22 cellular contexts compared by ENCODE assay signal in the genomic region with DNA sequence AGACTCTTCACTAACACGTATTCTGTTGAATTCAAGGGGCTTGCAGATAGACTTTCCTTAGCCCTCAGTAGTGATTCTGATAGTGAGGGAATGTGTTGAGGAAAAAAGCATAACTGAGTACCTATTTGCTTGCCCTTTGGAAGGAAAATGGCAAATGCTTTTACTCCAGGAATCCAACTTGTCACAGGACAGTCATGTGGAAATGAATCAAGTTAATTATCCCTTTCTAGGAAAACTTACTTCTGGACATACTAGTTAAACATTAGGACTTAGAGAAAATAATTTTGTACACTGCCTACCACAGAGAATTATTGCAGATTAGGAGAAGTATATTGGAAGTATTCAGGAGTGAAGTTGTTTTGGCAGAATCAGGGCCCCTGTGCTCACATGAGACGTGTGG.
"Had no signal": no experiment of that assay in that cellular context is flagged by ENCODE, and none has a peak within 500 bp of the region (broad histone marks: within the 10 kb centered on the region; RNA-seq: fewer than 3 reads in every experiment).

No MANE protein-coding gene starts in this region.

- ATAC-seq: foreskin keratinocyte; lower lobe of right lung; naive thymus-derived CD4-positive, alpha-beta T cell; right lobe of liver; stimulated activated effector memory CD8-positive, alpha-beta T cell treated with anti-CD3 and anti-CD28 coated beads, Interleukin-12 subunit alpha, Interleukin-12 subunit beta, amount 100 ng/mL, for 72 hours; stimulated activated naive CD8-positive, alpha-beta T cell treated with anti-CD3 and anti-CD28 coated beads, Interleukin-15, Interleukin-2, amounts not matched to agents 100 U/mL and 50 U/mL, for 24 hours had no signal

- H3K9me3 ChIP-seq: left ventricle myocardium inferior, lower lobe of right lung, ovary, right lobe of liver, suprapubic skin, thyroid gland had no signal

- H3K27ac Mint-ChIP-seq: dendritic cell treated with granulocyte-macrophage colony-stimulating factor and Interleukin-4, amounts not matched to agents 40 ng/mL and 50 ng/mL, for 4 days; memory B cell; naive thymus-derived CD4-positive, alpha-beta T cell; progenitor cell of endocrine pancreas; stimulated activated effector memory CD8-positive, alpha-beta T cell treated with anti-CD3 and anti-CD28 coated beads, Interleukin-12 subunit alpha, Interleukin-12 subunit beta, amount 100 ng/mL, for 72 hours; type B pancreatic cell had no signal

- DNase-seq: cerebellar nuclear complex; erythroblast; foreskin keratinocyte; head of caudate nucleus; left ventricle myocardium inferior; lower lobe of right lung; midbrain; naive thymus-derived CD4-positive, alpha-beta T cell; nucleus accumbens; ovary; right lobe of liver; stimulated activated CD4-positive, alpha-beta T cell treated with anti-CD3 and anti-CD28 coated beads, Interleukin-4, amount 100 ng/mL, for 1 hour; stimulated activated CD8-positive, alpha-beta memory T cell treated with anti-CD3 and anti-CD28 coated beads, Interleukin-4, amount 100 ng/mL, for 48 hours; stimulated activated naive CD8-positive, alpha-beta T cell treated with anti-CD3 and anti-CD28 coated beads, Interleukin-15, Interleukin-2, amounts not matched to agents 100 U/mL and 50 U/mL, for 24 hours; thyroid gland had no signal

- H3K27me3 ChIP-seq: foreskin keratinocyte, hepatocyte, ovary, right lobe of liver, suprapubic skin, thyroid gland had no signal

- H3K9me3 Mint-ChIP-seq: dendritic cell treated with granulocyte-macrophage colony-stimulating factor and Interleukin-4, amounts not matched to agents 40 ng/mL and 50 ng/mL, for 4 days; memory B cell; type B pancreatic cell had no signal

- H3K27me3 Mint-ChIP-seq: dendritic cell treated with granulocyte-macrophage colony-stimulating factor and Interleukin-4, amounts not matched to agents 40 ng/mL and 50 ng/mL, for 4 days; memory B cell; naive thymus-derived CD4-positive, alpha-beta T cell; progenitor cell of endocrine pancreas had no signal

- H3K4me1 ChIP-seq: left ventricle myocardium inferior, lower lobe of right lung, right lobe of liver, suprapubic skin, thyroid gland had no signal

- H3K4me3 Mint-ChIP-seq: dendritic cell treated with granulocyte-macrophage colony-stimulating factor and Interleukin-4, amounts not matched to agents 40 ng/mL and 50 ng/mL, for 4 days; memory B cell; naive thymus-derived CD4-positive, alpha-beta T cell; stimulated activated effector memory CD8-positive, alpha-beta T cell treated with anti-CD3 and anti-CD28 coated beads, Interleukin-12 subunit alpha, Interleukin-12 subunit beta, amount 100 ng/mL, for 72 hours; type B pancreatic cell had no signal

- H3K36me3 Mint-ChIP-seq: memory B cell; naive thymus-derived CD4-positive, alpha-beta T cell; stimulated activated effector memory CD8-positive, alpha-beta T cell treated with anti-CD3 and anti-CD28 coated beads, Interleukin-12 subunit alpha, Interleukin-12 subunit beta, amount 100 ng/mL, for 72 hours; type B pancreatic cell had no signal

- H3K4me3 ChIP-seq: hepatocyte, left ventricle myocardium inferior, lower lobe of right lung, ovary, right lobe of liver, suprapubic skin, thyroid gland had no signal

- H3K4me1 Mint-ChIP-seq: memory B cell; naive thymus-derived CD4-positive, alpha-beta T cell; stimulated activated effector memory CD8-positive, alpha-beta T cell treated with anti-CD3 and anti-CD28 coated beads, Interleukin-12 subunit alpha, Interleukin-12 subunit beta, amount 100 ng/mL, for 72 hours had no signal

- H3K36me3 ChIP-seq: left ventricle myocardium inferior, lower lobe of right lung, ovary, right lobe of liver, suprapubic skin, thyroid gland had no signal
